Comparison of ENCODE assay signal across 1 cellular context in genomic region chr4:158896459-158897238, GRCh38.
TF ChIP-seq lines count a peak whose summit lies in the region.

No MANE protein-coding gene starts in this region.

TF ChIP-seq in A549, 52 proteins besides CTCF, POLR2A, EP300 and RAD21 (continued from another document):
- TF ChIP-seq HMGXB4 (CRISPR knock-in tag; IDR thresholded peaks at IDR 0.05; ENCODE audit: borderline replicate concordance), result no peak
- no peak for TF ChIP-seq BCL3 (IDR thresholded peaks at IDR 0.05)
- TF ChIP-seq CHD4 (IDR thresholded peaks at IDR 0.05; ENCODE audit: borderline replicate concordance), result no peak
- no peak for TF ChIP-seq RCOR1 (IDR thresholded peaks at IDR 0.05; ENCODE audit: low read depth, low read length)
- TF ChIP-seq CHD2 (IDR thresholded peaks at IDR 0.05; ENCODE audit: low read length, partially characterized antibody), result no peak
- no peak for TF ChIP-seq JUNB (IDR thresholded peaks at IDR 0.05)
- TF ChIP-seq MYC (IDR thresholded peaks at IDR 0.05; ENCODE audit: borderline replicate concordance, low read length), result no peak
- TF ChIP-seq ZNF302 (CRISPR knock-in tag; IDR thresholded peaks at IDR 0.05), result no peak
- TF ChIP-seq RFX5 (IDR thresholded peaks at IDR 0.05), result no peak
TF ChIP-seq in A549: peak in this region for 0.
